1 cellular context compared by ENCODE assay signal in the genomic region with DNA sequence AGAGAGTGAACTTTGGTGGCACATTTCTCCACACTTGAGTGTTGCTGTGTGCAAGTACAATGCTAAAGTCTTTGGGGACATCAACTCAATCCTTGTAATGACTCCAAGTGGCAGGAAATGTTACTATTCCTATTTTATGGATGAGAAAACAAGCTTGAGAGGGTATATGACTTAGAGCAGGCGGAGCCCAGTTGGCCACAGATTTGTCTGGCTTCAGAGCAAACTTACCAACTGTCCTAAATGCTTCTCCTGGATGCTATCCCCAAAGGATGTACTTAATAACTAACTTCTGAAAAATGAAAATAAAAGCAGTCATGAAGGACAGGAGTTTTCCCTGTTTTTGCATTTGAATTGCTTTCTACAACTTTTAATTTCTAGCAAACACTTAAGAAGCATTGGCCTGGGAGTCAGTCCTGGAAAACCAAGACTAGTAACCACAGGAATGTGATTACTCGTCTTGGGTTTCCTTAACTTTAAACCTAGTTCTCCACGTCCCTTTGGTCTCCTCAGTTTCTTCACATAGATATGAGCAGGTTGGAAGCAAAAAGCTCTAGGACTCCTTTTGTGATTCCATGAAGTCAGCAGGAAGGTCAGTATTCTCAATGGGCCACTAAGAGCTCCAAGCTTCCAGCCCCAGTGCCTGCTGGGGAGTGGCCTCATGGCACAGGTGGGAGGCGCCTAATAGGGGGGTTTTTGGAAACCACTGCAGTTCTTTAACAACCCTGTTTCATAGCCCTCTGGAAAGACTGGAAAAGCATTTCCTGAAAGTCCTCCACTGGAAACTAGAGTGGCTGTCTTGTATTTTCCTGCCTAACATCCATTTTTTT.
TF ChIP-seq lines count a peak whose summit lies in the region.

No MANE protein-coding gene starts in this region.

TF ChIP-seq in GM23338, 12 proteins besides CTCF, POLR2A, EP300 and RAD21 (continued from another document):
- TF ChIP-seq ZNF462 (CRISPR knock-in tag; IDR thresholded peaks at IDR 0.05) (no peak), NANOG (IDR thresholded peaks at IDR 0.05; ENCODE audit: borderline replicate concordance) (no peak), JUNB (IDR thresholded peaks at IDR 0.05; ENCODE audit: unreplicated experiment) (no peak)
